ENCODE assay signal across 15 cellular contexts in the genomic region with DNA sequence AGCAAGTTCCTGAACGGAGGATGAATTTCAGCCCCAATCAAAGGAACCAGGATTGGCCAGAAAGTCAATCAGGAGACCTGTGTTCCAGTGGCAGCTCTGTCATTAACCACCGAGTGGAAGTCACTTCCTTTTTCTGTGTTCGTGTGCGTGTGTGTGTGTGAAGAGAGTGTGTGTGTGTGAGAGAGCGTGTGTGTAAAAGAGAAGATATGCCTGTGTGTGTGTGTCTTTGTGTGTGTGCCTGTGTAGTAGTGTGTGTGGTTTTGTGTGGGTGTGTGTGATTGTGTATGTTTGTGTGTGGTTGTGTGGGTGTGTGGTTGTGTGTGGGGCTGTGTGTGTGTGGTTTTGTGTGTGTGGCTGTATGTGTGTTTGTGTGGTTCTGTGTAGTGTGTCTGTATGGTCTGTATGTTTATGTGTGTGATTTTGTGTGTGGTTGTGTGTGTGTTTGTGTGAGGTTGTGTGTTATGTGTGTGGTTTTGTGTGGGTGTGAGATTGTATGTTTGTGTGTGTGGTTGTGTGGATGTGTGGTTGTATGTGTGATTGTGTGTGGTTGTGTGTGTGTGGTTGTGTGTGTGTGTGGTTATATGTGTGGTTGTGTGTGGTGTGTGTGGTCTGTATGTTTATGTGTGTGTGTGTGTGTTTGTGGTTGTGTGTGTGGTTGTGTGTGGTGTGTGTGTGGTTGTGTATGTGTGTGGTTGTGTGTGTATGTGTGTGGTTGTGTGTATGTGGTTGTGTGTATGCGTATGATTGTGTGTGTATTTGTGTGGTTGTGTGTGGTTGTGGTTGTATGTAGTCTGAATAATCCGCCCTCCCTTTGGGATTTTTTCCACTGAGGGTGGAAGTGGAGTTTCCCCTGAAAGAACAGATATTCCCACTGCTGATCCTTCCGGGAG.
DNase-seq lines count a peak whose midpoint lies in the region; ATAC-seq and TF ChIP-seq lines count a peak whose summit lies in the region.
"Had no signal": no experiment of that assay in that cellular context is flagged by ENCODE, and none has a peak within 500 bp of the region (broad histone marks: within the 10 kb centered on the region; RNA-seq: fewer than 3 reads in every experiment).

No MANE protein-coding gene starts in this region.

- H3K27ac ChIP-seq in upper lobe of right lung, result no peak overlapping the region
- H3K27ac ChIP-seq in testis, result no peak overlapping the region
- H3K27ac ChIP-seq: psoas muscle, vagina had no signal

- H3K4me1 ChIP-seq in upper lobe of right lung (no peaks in the 10 kb centered on the region), testis (no peaks in the 10 kb centered on the region)
- H3K4me1 ChIP-seq: psoas muscle, vagina had no signal

- ATAC-seq in upper lobe of right lung, result peak; percentile 71
- ATAC-seq: activated CD4-positive, CD25-positive, alpha-beta regulatory T cell treated with anti-CD3 and anti-CD28 coated beads, Interleukin-2, amount 50 U/mL, for 24 hours; psoas muscle had no signal

- H3K36me3 ChIP-seq in upper lobe of right lung (no peaks in the 10 kb centered on the region), testis (ENCODE audit: low read depth, missing control alignments) (no peaks in the 10 kb centered on the region)
- H3K36me3 ChIP-seq: vagina had no signal

- H3K9me3 ChIP-seq in upper lobe of right lung (no peaks in the 10 kb centered on the region), testis (no peaks in the 10 kb centered on the region)
- H3K9me3 ChIP-seq: psoas muscle, vagina had no signal

- H3K9me3 Mint-ChIP-seq in activated naive CD4-positive, alpha-beta T cell treated with anti-CD3 and anti-CD28 coated beads, Interleukin-2, amount 50 U/mL, for 24 hours, result no peaks in the 10 kb centered on the region
- no peaks in the 10 kb centered on the region for H3K9me3 Mint-ChIP-seq in dendritic cell treated with granulocyte-macrophage colony-stimulating factor and Interleukin-4, amounts not matched to agents 40 ng/mL and 50 ng/mL, for 4 days

- H3K27ac Mint-ChIP-seq in activated naive CD4-positive, alpha-beta T cell treated with anti-CD3 and anti-CD28 coated beads, Interleukin-2, amount 50 U/mL, for 24 hours, result peak overlapping the region; percentile 52
- H3K27ac Mint-ChIP-seq in dendritic cell treated with granulocyte-macrophage colony-stimulating factor and Interleukin-4, amounts not matched to agents 40 ng/mL and 50 ng/mL, for 4 days, result peak overlapping the region; percentile 75

- intact Hi-C loops in dendritic cell treated with granulocyte-macrophage colony-stimulating factor and Interleukin-4, amounts not matched to agents 40 ng/mL and 50 ng/mL, for 4 days (cut with micrococcal nuclease), result loop anchor here (5.0 kb wide), 1 partner anchor 37 kb away; no protein-coding TSS in a partner anchor
- intact Hi-C loops in upper lobe of right lung (cut with DNase I), result no loop called here
- intact Hi-C loops in testis (cut with DNase I; ENCODE audit: low total_unique reads), result no loop called here

- TF ChIP-seq CTCF in upper lobe of right lung (IDR thresholded peaks at IDR 0.05) (no peak), testis (IDR thresholded peaks at IDR 0.05) (no peak)

- peaks cover 20% of the 10 kb centered on the region for H3K4me1 Mint-ChIP-seq in activated naive CD4-positive, alpha-beta T cell treated with anti-CD3 and anti-CD28 coated beads, Interleukin-2, amount 50 U/mL, for 24 hours
- H3K4me1 Mint-ChIP-seq in dendritic cell treated with granulocyte-macrophage colony-stimulating factor and Interleukin-4, amounts not matched to agents 40 ng/mL and 50 ng/mL, for 4 days (ENCODE audit: low read depth), result peaks cover 53% of the 10 kb centered on the region

- TF ChIP-seq POLR2A in testis (IDR thresholded peaks at IDR 0.05), result no peak

- H3K27me3 ChIP-seq in upper lobe of right lung (no peaks in the 10 kb centered on the region), testis (no peaks in the 10 kb centered on the region)
- H3K27me3 ChIP-seq: vagina had no signal

- no peak overlapping the region for H3K4me3 Mint-ChIP-seq in activated naive CD4-positive, alpha-beta T cell treated with anti-CD3 and anti-CD28 coated beads, Interleukin-2, amount 50 U/mL, for 24 hours
- peak overlapping the region; percentile 0 for H3K4me3 Mint-ChIP-seq in dendritic cell treated with granulocyte-macrophage colony-stimulating factor and Interleukin-4, amounts not matched to agents 40 ng/mL and 50 ng/mL, for 4 days

- H3K4me3 ChIP-seq in upper lobe of right lung, result no peak overlapping the region
- H3K4me3 ChIP-seq in testis, result no peak overlapping the region
- H3K4me3 ChIP-seq: psoas muscle, vagina had no signal

- H3K27me3 Mint-ChIP-seq in activated naive CD4-positive, alpha-beta T cell treated with anti-CD3 and anti-CD28 coated beads, Interleukin-2, amount 50 U/mL, for 24 hours, result no peaks in the 10 kb centered on the region
- H3K27me3 Mint-ChIP-seq in dendritic cell treated with granulocyte-macrophage colony-stimulating factor and Interleukin-4, amounts not matched to agents 40 ng/mL and 50 ng/mL, for 4 days, result peaks cover 11% of the 10 kb centered on the region

- no peak for DNase-seq in activated naive CD4-positive, alpha-beta T cell (lab: John Stamatoyannopoulos, UW)
- DNase-seq in NOMO-1 treated with dmso at 0.1 percent for 144 hours (lab: John Stamatoyannopoulos, UW; ENCODE audit: unreplicated experiment), result peak; percentile 56
- no peak for DNase-seq in upper lobe of right lung
- no peak for DNase-seq in testis
- no peak for DNase-seq in NCI-H774 (lab: John Stamatoyannopoulos, UW)
- DNase-seq in DMS53 treated with DMSO at 0.1 percent for 48 hours (lab: John Stamatoyannopoulos, UW; ENCODE audit: unreplicated experiment), result no peak
- DNase-seq: activated effector memory CD4-positive, alpha-beta T cell treated with anti-CD3 and anti-CD28 coated beads, Interleukin-2, amount 50 U/mL, for 16 hours; caudate nucleus; Karpas-422; NCI-H2107; psoas muscle had no signal

- 78 to 82% methylated on average over 8 of the region's 8 CpGs for WGBS in testis, 2 donors

- peaks cover 1% of the 10 kb centered on the region for H3K36me3 Mint-ChIP-seq in activated naive CD4-positive, alpha-beta T cell treated with anti-CD3 and anti-CD28 coated beads, Interleukin-2, amount 50 U/mL, for 24 hours
- no peaks in the 10 kb centered on the region for H3K36me3 Mint-ChIP-seq in dendritic cell treated with granulocyte-macrophage colony-stimulating factor and Interleukin-4, amounts not matched to agents 40 ng/mL and 50 ng/mL, for 4 days (ENCODE audit: low read depth)
